Comparison of ENCODE assay signal across 1 cellular context in genomic region chr17:46774108-46774737, GRCh38.
A peak's percentile ranks its signal among the peaks of the same experiment; 100 is the strongest.
TF ChIP-seq lines count a peak whose summit lies in the region.

No MANE protein-coding gene starts in this region.

TF ChIP-seq in K562, 482 proteins besides CTCF, POLR2A, EP300 and RAD21:
- TF ChIP-seq ZNF282 (CRISPR knock-in tag; IDR thresholded peaks at IDR 0.05), result 0 out of 2 replicates have a peak, but pooled peaks have one; percentile 7
- TF ChIP-seq JUND (IDR thresholded peaks at IDR 0.05; ENCODE audit: borderline replicate concordance, low read depth, low read length), result 0 out of 2 replicates have a peak, but pooled peaks have one; percentile 5
- TF ChIP-seq JUND (tag; IDR thresholded peaks at IDR 0.05; ENCODE audit: borderline replicate concordance, low read depth, low read length), result no peak
- TF ChIP-seq FOSL1 (tag; conservative IDR thresholded peaks at IDR 0.05), result 0 out of 2 replicates have a peak, but pooled peaks have one; percentile 13
- no peak for TF ChIP-seq KLF10 (CRISPR knock-in tag; IDR thresholded peaks at IDR 0.05)
- TF ChIP-seq TEAD4 (IDR thresholded peaks at IDR 0.05; ENCODE audit: low read length), result no peak
- TF ChIP-seq TEAD4 (CRISPR knock-in tag; IDR thresholded peaks at IDR 0.05; ENCODE audit: borderline replicate concordance), result no peak
- 0 out of 2 replicates have a peak, but pooled peaks have one; percentile 23 for TF ChIP-seq DPF2 (IDR thresholded peaks at IDR 0.05)
- no peak for TF ChIP-seq ZNF347 (CRISPR knock-in tag; IDR thresholded peaks at IDR 0.05; ENCODE audit: low read depth)
- peak in 1 of 2 experiments; percentile 30; a peak in 2 of 4 replicates for TF ChIP-seq NRF1 (conservative IDR thresholded peaks at IDR 0.05 in 1 of 2, IDR thresholded peaks at IDR 0.05 in 1 of 2)
- TF ChIP-seq ZBTB7A (IDR thresholded peaks at IDR 0.05; ENCODE audit: borderline replicate concordance, control insufficient read depth, low read depth, low read length), result peak; percentile 16; the same call in 1 of the 2 replicates
- TF ChIP-seq CTBP1 (IDR thresholded peaks at IDR 0.05; ENCODE audit: borderline replicate concordance), result peak; percentile 25; the same call in 1 of the 2 replicates
- 0 out of 2 replicates have a peak, but pooled peaks have one; percentile 53 for TF ChIP-seq CUX1 (CRISPR knock-in tag; IDR thresholded peaks at IDR 0.05)
- TF ChIP-seq YY1 (IDR thresholded peaks at IDR 0.05; ENCODE audit: borderline replicate concordance in 1 of 3, control insufficient read depth in 1 of 3, extremely low read depth in 1 of 3, insufficient read depth in 3 of 3, insufficient read length in 1 of 3, insufficient replicate concordance in 2 of 3, low read depth in 1 of 3, low read length in 2 of 3), result no peak
- TF ChIP-seq ATF3 (IDR thresholded peaks at IDR 0.05), result peak; percentile 40; the same call in 1 of the 2 replicates
- no peak for TF ChIP-seq ATF3 (CRISPR knock-in tag; conservative IDR thresholded peaks at IDR 0.05)
- TF ChIP-seq NFIC (IDR thresholded peaks at IDR 0.05), result peak; percentile 70
- 0 out of 2 replicates have a peak, but pooled peaks have one; percentile 11 for TF ChIP-seq ZFX (CRISPR knock-in tag; IDR thresholded peaks at IDR 0.05)
- no peak for TF ChIP-seq SMARCA4 (IDR thresholded peaks at IDR 0.05)
- peak; percentile 89 for TF ChIP-seq PRDM10 (IDR thresholded peaks at IDR 0.05; ENCODE audit: partially characterized antibody)
- TF ChIP-seq MAX (CRISPR knock-in tag; IDR thresholded peaks at IDR 0.05), result peak; percentile 40; the same call in 1 of the 2 replicates
TF ChIP-seq in K562: peak in this region for 13.
